Comparison of ENCODE assay signal across 1 cellular context in genomic region chr6:31886426-31887068, GRCh38.
TF ChIP-seq lines count a peak whose summit lies in the region.

No MANE protein-coding gene starts in this region.

TF ChIP-seq in HepG2, 621 proteins besides CTCF, POLR2A, EP300 and RAD21:
- TF ChIP-seq TBX3 (IDR thresholded peaks at IDR 0.05; ENCODE audit: borderline replicate concordance) (no peak), HNRNPL (IDR thresholded peaks at IDR 0.05; ENCODE audit: low read depth, low read length) (0 out of 2 replicates have a peak, but pooled peaks have one; percentile 29), ZNF616 (CRISPR knock-in tag; IDR thresholded peaks at IDR 0.05; ENCODE audit: low read depth) (no peak), RBFOX2 (IDR thresholded peaks at IDR 0.05; ENCODE audit: low read depth, low read length) (peak; percentile 63), ZSCAN25 (CRISPR knock-in tag; IDR thresholded peaks at IDR 0.05) (no peak), ZNF138 (CRISPR knock-in tag; IDR thresholded peaks at IDR 0.05; ENCODE audit: low read depth) (no peak), EHMT2 (IDR thresholded peaks at IDR 0.05; ENCODE audit: borderline replicate concordance, low read depth, low read length) (no peak), AGO2 (optimal IDR thresholded peaks at IDR 0.05; ENCODE audit: low read depth, low read length) (peak; percentile 91), IRF2 (CRISPR knock-in tag; IDR thresholded peaks at IDR 0.05) (no peak), POLR2AphosphoS5 (IDR thresholded peaks at IDR 0.05; ENCODE audit: low read depth, low read length) (no peak), MZF1 (CRISPR knock-in tag; IDR thresholded peaks at IDR 0.05; ENCODE audit: borderline replicate concordance) (no peak), ZNF772 (CRISPR knock-in tag; IDR thresholded peaks at IDR 0.05) (no peak), ZNF143 (CRISPR knock-in tag; IDR thresholded peaks at IDR 0.05) (no peak), ZNF335 (CRISPR knock-in tag; IDR thresholded peaks at IDR 0.05) (no peak), ZFP82 (CRISPR knock-in tag; IDR thresholded peaks at IDR 0.05; ENCODE audit: borderline replicate concordance) (no peak), ZNF207 (IDR thresholded peaks at IDR 0.05; ENCODE audit: borderline replicate concordance) (no peak), ZNF333 (CRISPR knock-in tag; IDR thresholded peaks at IDR 0.05; ENCODE audit: borderline replicate concordance) (no peak), ELF1 (CRISPR knock-in tag; IDR thresholded peaks at IDR 0.05) (no peak)
- TF ChIP-seq, protein P1, sequence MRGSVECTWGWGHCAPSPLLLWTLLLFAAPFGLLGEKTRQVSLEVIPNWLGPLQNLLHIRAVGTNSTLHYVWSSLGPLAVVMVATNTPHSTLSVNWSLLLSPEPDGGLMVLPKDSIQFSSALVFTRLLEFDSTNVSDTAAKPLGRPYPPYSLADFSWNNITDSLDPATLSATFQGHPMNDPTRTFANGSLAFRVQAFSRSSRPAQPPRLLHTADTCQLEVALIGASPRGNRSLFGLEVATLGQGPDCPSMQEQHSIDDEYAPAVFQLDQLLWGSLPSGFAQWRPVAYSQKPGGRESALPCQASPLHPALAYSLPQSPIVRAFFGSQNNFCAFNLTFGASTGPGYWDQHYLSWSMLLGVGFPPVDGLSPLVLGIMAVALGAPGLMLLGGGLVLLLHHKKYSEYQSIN (CRISPR knock-in tag; IDR thresholded peaks at IDR 0.05; ENCODE audit: borderline replicate concordance): no peak
- TF ChIP-seq, protein P2, sequence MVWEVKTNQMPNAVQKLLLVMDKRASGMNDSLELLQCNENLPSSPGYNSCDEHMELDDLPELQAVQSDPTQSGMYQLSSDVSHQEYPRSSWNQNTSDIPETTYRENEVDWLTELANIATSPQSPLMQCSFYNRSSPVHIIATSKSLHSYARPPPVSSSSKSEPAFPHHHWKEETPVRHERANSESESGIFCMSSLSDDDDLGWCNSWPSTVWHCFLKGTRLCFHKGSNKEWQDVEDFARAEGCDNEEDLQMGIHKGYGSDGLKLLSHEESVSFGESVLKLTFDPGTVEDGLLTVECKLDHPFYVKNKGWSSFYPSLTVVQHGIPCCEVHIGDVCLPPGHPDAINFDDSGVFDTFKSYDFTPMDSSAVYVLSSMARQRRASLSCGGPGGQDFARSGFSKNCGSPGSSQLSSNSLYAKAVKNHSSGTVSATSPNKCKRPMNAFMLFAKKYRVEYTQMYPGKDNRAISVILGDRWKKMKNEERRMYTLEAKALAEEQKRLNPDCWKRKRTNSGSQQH (CRISPR knock-in tag; IDR thresholded peaks at IDR 0.05; ENCODE audit: low read depth): no peak
- TF ChIP-seq, protein P3, sequence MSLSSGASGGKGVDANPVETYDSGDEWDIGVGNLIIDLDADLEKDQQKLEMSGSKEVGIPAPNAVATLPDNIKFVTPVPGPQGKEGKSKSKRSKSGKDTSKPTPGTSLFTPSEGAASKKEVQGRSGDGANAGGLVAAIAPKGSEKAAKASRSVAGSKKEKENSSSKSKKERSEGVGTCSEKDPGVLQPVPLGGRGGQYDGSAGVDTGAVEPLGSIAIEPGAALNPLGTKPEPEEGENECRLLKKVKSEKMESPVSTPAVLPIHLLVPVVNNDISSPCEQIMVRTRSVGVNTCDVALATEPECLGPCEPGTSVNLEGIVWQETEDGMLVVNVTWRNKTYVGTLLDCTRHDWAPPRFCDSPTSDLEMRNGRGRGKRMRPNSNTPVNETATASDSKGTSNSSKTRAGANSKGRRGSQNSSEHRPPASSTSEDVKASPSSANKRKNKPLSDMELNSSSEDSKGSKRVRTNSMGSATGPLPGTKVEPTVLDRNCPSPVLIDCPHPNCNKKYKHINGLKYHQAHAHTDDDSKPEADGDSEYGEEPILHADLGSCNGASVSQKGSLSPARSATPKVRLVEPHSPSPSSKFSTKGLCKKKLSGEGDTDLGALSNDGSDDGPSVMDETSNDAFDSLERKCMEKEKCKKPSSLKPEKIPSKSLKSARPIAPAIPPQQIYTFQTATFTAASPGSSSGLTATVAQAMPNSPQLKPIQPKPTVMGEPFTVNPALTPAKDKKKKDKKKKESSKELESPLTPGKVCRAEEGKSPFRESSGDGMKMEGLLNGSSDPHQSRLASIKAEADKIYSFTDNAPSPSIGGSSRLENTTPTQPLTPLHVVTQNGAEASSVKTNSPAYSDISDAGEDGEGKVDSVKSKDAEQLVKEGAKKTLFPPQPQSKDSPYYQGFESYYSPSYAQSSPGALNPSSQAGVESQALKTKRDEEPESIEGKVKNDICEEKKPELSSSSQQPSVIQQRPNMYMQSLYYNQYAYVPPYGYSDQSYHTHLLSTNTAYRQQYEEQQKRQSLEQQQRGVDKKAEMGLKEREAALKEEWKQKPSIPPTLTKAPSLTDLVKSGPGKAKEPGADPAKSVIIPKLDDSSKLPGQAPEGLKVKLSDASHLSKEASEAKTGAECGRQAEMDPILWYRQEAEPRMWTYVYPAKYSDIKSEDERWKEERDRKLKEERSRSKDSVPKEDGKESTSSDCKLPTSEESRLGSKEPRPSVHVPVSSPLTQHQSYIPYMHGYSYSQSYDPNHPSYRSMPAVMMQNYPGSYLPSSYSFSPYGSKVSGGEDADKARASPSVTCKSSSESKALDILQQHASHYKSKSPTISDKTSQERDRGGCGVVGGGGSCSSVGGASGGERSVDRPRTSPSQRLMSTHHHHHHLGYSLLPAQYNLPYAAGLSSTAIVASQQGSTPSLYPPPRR (CRISPR knock-in tag; IDR thresholded peaks at IDR 0.05; ENCODE audit: borderline replicate concordance): no peak
